Comparison of ENCODE assay signal across 11 cellular contexts in the genomic region with DNA sequence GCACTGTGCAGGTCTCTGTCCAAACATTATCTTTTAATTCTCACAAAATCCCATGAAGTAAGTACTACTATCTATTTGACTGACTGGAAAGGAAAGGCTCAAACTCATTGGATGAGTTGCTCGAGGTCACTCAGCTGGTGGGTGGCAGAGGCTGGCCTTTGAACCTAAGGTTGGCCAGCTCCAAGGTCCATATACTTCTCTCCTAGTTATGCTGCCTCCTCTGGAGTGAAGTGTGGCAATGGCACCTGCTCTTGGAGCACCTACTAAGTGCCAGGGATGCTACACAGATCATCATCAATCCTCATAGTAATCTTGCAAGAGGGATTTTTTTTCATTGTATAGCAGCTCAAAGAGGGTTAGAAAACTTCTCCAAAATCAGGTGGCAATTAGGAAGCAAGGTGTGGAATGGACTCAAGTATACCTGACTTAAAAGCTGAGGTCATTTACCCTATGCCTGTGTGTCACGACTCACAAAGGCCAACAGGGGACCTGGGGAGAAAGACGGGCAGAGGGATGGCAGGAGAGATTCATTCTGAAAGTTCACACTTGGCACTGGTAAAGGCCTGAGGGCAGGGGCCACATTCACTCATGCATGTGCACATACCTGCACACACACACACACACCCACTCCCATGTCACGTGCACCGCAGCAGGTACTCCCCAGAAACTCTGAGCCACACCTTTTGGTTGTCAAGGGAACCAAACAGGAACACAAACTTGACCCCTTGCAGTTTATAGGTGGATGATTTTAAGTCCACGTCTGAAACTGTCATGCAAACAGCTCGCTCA.
DNase-seq lines count a peak whose midpoint lies in the region; ATAC-seq, FAIRE-seq and TF ChIP-seq lines count a peak whose summit lies in the region.
"Had no signal": no experiment of that assay in that cellular context is flagged by ENCODE, and none has a peak within 500 bp of the region (broad histone marks: within the 10 kb centered on the region; RNA-seq: fewer than 3 reads in every experiment).

No MANE protein-coding gene starts in this region.

- ATAC-seq in HG03175 (IDR thresholded peaks at IDR 0.05; ENCODE audit: unreplicated experiment) (peak; percentile 82), upper lobe of left lung (ENCODE audit: low FRiP score in 2 of 2) (peak; percentile 34 to 81)

- H3K27ac Mint-ChIP-seq in activated CD4-positive, alpha-beta T cell treated with anti-CD3 and anti-CD28 coated beads, Interleukin-2, amount 10 ng/mL, durations not matched to agents 24 days and 14 days: peak overlapping the region; percentile 19
- H3K27ac Mint-ChIP-seq: activated CD4-positive, alpha-beta memory T cell treated with anti-CD3 and anti-CD28 coated beads, Interleukin-2, amount 10 ng/mL, durations not matched to agents 7 days and 5 days had no signal

- TF ChIP-seq POLR2A in H1 (IDR thresholded peaks at IDR 0.05; ENCODE audit: control extremely low read depth in 1 of 2, low read depth in 2 of 2, low read length in 2 of 2): no peak
- no peak for TF ChIP-seq POLR2A in upper lobe of left lung (IDR thresholded peaks at IDR 0.05)

- intact Hi-C loops in activated CD4-positive, alpha-beta T cell treated with anti-CD3 and anti-CD28 coated beads, Interleukin-2, amount 10 ng/mL, durations not matched to agents 24 days and 14 days (cut with micrococcal nuclease): no loop called here

- no peak overlapping the region for H4K91ac ChIP-seq in H1 (replicated peaks; ENCODE audit: insufficient read length, low read length)

- H3K27ac ChIP-seq in H1 (ENCODE audit: low read depth, low read length) (no peak overlapping the region), upper lobe of left lung (no peak overlapping the region)

- FAIRE-seq in H1 (lab: Jason Lieb, UNC): no peak

- H3K36me3 ChIP-seq in H1 (ENCODE audit: control insufficient read depth in 2 of 4, insufficient read depth in 4 of 4, low read length in 3 of 4) (peaks cover 0 to 7% (median 1%) of the 10 kb centered on the region in 4 experiments; a peak in 5 of 8 replicates), upper lobe of left lung (no peaks in the 10 kb centered on the region)

- no peak for TF ChIP-seq RAD21 in H1 (IDR thresholded peaks at IDR 0.05 in 1 of 2, conservative IDR thresholded peaks at IDR 0.05 in 1 of 2; ENCODE audit: low read depth in 2 of 2, low read length in 2 of 2)

- no peak overlapping the region for H2AFZ ChIP-seq in H1 (ENCODE audit: low read length)

- H3K56ac ChIP-seq in H1 (replicated peaks; ENCODE audit: insufficient read length, low read depth, low read length): no peak overlapping the region

- H3K79me1 ChIP-seq in H1 (ENCODE audit: low read depth, low read length): peaks cover 21% of the 10 kb centered on the region

- H4K20me1 ChIP-seq in H1 (replicated peaks in 1 of 2; ENCODE audit: control insufficient read depth in 1 of 2, insufficient read depth in 2 of 2, low read length in 2 of 2): peaks cover 15 to 19% of the 10 kb centered on the region in 2 experiments

- peaks cover 6% of the 10 kb centered on the region for H3K9me3 Mint-ChIP-seq in activated CD4-positive, alpha-beta T cell treated with anti-CD3 and anti-CD28 coated beads, Interleukin-2, amount 10 ng/mL, durations not matched to agents 24 days and 14 days
- H3K9me3 Mint-ChIP-seq: activated CD4-positive, alpha-beta memory T cell treated with anti-CD3 and anti-CD28 coated beads, Interleukin-2, amount 10 ng/mL, durations not matched to agents 7 days and 5 days had no signal

- H3K4me1 Mint-ChIP-seq in activated CD4-positive, alpha-beta T cell treated with anti-CD3 and anti-CD28 coated beads, Interleukin-2, amount 10 ng/mL, durations not matched to agents 24 days and 14 days: peaks cover 45% of the 10 kb centered on the region

- H3K4me1 ChIP-seq in H1 (replicated peaks in 1 of 4; ENCODE audit: control insufficient read depth in 3 of 4, insufficient read depth in 4 of 4, low read length in 3 of 4) (peaks cover 9 to 26% (median 9%) of the 10 kb centered on the region in 4 experiments), upper lobe of left lung (peaks cover 0 to 7% (median 5%) of the 10 kb centered on the region in 4 donors)

- H3K4ac ChIP-seq in H1 (replicated peaks; ENCODE audit: insufficient read length, low read depth, low read length): no peak overlapping the region

- TF ChIP-seq CTCF in H1 (IDR thresholded peaks at IDR 0.05; ENCODE audit: control extremely low read depth in 1 of 3, insufficient read depth in 1 of 3, low read depth in 1 of 3, low read length in 3 of 3) (no peak), upper lobe of left lung (IDR thresholded peaks at IDR 0.05) (no peak)

- H2BK120ac ChIP-seq in H1 (replicated peaks; ENCODE audit: low read depth, low read length): no peak overlapping the region

- H3K79me2 ChIP-seq in H1 (ENCODE audit: control insufficient read depth in 1 of 2, insufficient read depth in 2 of 2, low read length in 2 of 2): peaks cover 14 to 91% of the 10 kb centered on the region in 2 experiments; a peak in 3 of 4 replicates

- no peak overlapping the region for H2BK15ac ChIP-seq in H1 (ENCODE audit: low read length)

- no peak overlapping the region for H3K23ac ChIP-seq in H1 (ENCODE audit: insufficient read length)

- no peak overlapping the region for H2BK12ac ChIP-seq in H1 (ENCODE audit: low read depth, low read length)

- no peaks in the 10 kb centered on the region; the same call in 1 of the 2 replicates for H3K23me2 ChIP-seq in H1 (ENCODE audit: low read depth, low read length)

- WGBS in H1 (ENCODE audit: extremely low coverage in 1 of 2, insufficient coverage in 1 of 2, insufficient read length in 1 of 2, insufficient replicate concordance in 2 of 2, low coverage in 1 of 2, low lambda C conversion rate in 2 of 2, missing lambda C conversion rate in 1 of 2), 2 experiments: 89% methylated on average over 7 of the region's 7 CpGs; no CpG with 5 or more reads in 1 of the 2 experiments
- WGBS in upper lobe of left lung, 2 donors: 74 to 79% methylated on average over 7 of the region's 7 CpGs

- H3K18ac ChIP-seq in H1 (ENCODE audit: extremely low read depth, low read length): no peak overlapping the region

- 0 out of 2 replicates have a peak overlapping the region, but pooled peaks have one; percentile 26 for H2BK20ac ChIP-seq in H1 (ENCODE audit: low read length)

- CTCF ChIA-PET in H1 (lab: Charles Lee; ENCODE audit: partially characterized antibody): interaction anchor here (0.7 to 1.9 kb wide), 2 partner anchors 10 to 668 kb away, joined by 3 to 5 read pairs; no protein-coding TSS in a partner anchor

- no peak overlapping the region for H4K8ac ChIP-seq in H1 (ENCODE audit: extremely low read depth, insufficient read depth, low read length)

- H3K4me3 ChIP-seq in H1 (ENCODE audit: extremely low read depth in 1 of 4, insufficient read depth in 2 of 4, low read depth in 3 of 4, low read length in 4 of 4) (no peak overlapping the region), upper lobe of left lung (no peak overlapping the region)

- POLR2A ChIA-PET in H1 (lab: Charles Lee; ENCODE audit: partially characterized antibody): no interaction called here

- no peaks in the 10 kb centered on the region for H3K27me3 Mint-ChIP-seq in activated CD4-positive, alpha-beta T cell treated with anti-CD3 and anti-CD28 coated beads, Interleukin-2, amount 10 ng/mL, durations not matched to agents 24 days and 14 days
- H3K27me3 Mint-ChIP-seq: activated CD4-positive, alpha-beta memory T cell treated with anti-CD3 and anti-CD28 coated beads, Interleukin-2, amount 10 ng/mL, durations not matched to agents 7 days and 5 days had no signal

- no peak overlapping the region for H2AK5ac ChIP-seq in H1 (ENCODE audit: low read depth, low read length)

- H3K4me3 Mint-ChIP-seq in activated CD4-positive, alpha-beta T cell treated with anti-CD3 and anti-CD28 coated beads, Interleukin-2, amount 10 ng/mL, durations not matched to agents 24 days and 14 days: no peak overlapping the region
- H3K4me3 Mint-ChIP-seq: activated CD4-positive, alpha-beta memory T cell treated with anti-CD3 and anti-CD28 coated beads, Interleukin-2, amount 10 ng/mL, durations not matched to agents 7 days and 5 days had no signal

- no peak overlapping the region for H4K5ac ChIP-seq in H1 (ENCODE audit: insufficient read length, low read depth, low read length)

- H3K4me2 ChIP-seq in H1 (ENCODE audit: insufficient read depth in 1 of 2, low read depth in 2 of 2, low read length in 2 of 2): no peak overlapping the region

- H3K27me3 ChIP-seq in H1 (replicated peaks in 1 of 4; ENCODE audit: control insufficient read depth in 3 of 4, extremely low read depth in 1 of 4, insufficient read depth in 3 of 4, low read length in 3 of 4) (no peaks in the 10 kb centered on the region; a peak in 1 of 7 replicates), upper lobe of left lung (no peaks in the 10 kb centered on the region)

- TF ChIP-seq EP300 in H1 (IDR thresholded peaks at IDR 0.05; ENCODE audit: borderline replicate concordance in 1 of 2, low read depth in 2 of 2, low read length in 2 of 2): no peak
- no peak for TF ChIP-seq EP300 in upper lobe of left lung (IDR thresholded peaks at IDR 0.05)

- H3K9me3 ChIP-seq in H1 (ENCODE audit: insufficient read depth in 2 of 2, low read depth in 1 of 2, low read length in 1 of 2): no peaks in the 10 kb centered on the region
- no peaks in the 10 kb centered on the region for H3K9me3 ChIP-seq in upper lobe of left lung

- DNase-seq in activated CD4-positive, alpha-beta T cell treated with anti-CD3 and anti-CD28 coated beads, Interleukin-2, amount 10 ng/mL, durations not matched to agents 24 days and 14 days: no peak
- DNase-seq in activated CD4-positive, alpha-beta T cell treated with anti-CD3 and anti-CD28 coated beads for 1 hour: no peak
- DNase-seq in H1 (ENCODE audit: low read depth in 1 of 2, low spot score in 2 of 2) (no peak), upper lobe of left lung (peak in 1 of 2 donors; percentile 59), NCI-H1694 (lab: John Stamatoyannopoulos, UW) (no peak), pons (ENCODE audit: low spot score) (no peak)
- no peak for DNase-seq in stimulated activated CD4-positive, alpha-beta T cell treated with anti-CD3 and anti-CD28 coated beads, Interleukin-1b, Interleukin-23, amount 100 ng/mL, for 48 hours
- DNase-seq: ACHN; activated CD4-positive, alpha-beta memory T cell treated with anti-CD3 and anti-CD28 coated beads, Interleukin-2, amount 10 ng/mL, durations not matched to agents 7 days and 5 days; RPMI8226 had no signal

- no peak overlapping the region for H2BK5ac ChIP-seq in H1 (ENCODE audit: low read depth, low read length)

- peak overlapping the region in 2 of 4 experiments; percentile 15 to 24; a peak in 3 of 7 replicates for H3K9ac ChIP-seq in H1 (replicated peaks in 1 of 4; ENCODE audit: extremely low read depth in 1 of 4, low read depth in 3 of 4, low read length in 3 of 4)

- peaks cover 36% of the 10 kb centered on the region for H3K36me3 Mint-ChIP-seq in activated CD4-positive, alpha-beta T cell treated with anti-CD3 and anti-CD28 coated beads, Interleukin-2, amount 10 ng/mL, durations not matched to agents 24 days and 14 days (ENCODE audit: low read depth)

- no peak overlapping the region for H3K14ac ChIP-seq in H1 (ENCODE audit: insufficient read length)

TF ChIP-seq in H1, 55 proteins besides CTCF, POLR2A, EP300 and RAD21:
- TF ChIP-seq TAF7 (optimal IDR thresholded peaks at IDR 0.05; ENCODE audit: borderline replicate concordance, low read depth, low read length): no peak
